In the genomic region with DNA sequence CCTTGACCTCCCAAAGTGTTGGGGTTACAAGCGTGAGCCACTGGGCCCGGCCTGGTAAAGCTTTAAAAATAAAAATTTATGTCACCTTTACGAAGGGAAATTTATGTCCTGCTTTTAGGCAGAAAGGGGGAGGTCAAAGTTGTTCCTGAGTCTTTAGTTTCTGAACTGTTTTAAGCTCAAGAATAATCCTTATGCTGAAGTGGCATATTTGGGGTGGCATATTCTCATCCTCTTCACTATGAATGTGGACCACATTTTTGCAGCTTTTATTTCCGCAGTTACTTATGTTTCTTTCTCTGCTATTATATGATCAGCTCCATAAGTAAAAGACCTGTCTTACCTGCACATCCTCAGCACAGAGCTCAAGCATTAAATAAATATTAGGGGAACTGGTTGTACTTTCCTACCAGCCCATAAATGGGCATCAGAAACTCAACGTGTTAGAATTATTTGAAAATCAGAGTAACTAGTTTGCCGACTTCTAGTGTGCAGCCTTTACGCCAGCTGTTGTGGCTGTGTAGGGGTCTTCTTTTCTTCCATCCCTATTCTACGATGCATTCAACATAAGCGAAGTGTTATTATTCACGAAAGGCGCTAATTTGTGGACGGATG, we compare ENCODE assay signal across 1 cellular context.
TF ChIP-seq lines count a peak whose summit lies in the region.

No MANE protein-coding gene starts in this region.

TF ChIP-seq in IMR-90, 13 proteins besides CTCF, POLR2A, EP300 and RAD21 (continued from another document):
- TF ChIP-seq, protein P1, sequence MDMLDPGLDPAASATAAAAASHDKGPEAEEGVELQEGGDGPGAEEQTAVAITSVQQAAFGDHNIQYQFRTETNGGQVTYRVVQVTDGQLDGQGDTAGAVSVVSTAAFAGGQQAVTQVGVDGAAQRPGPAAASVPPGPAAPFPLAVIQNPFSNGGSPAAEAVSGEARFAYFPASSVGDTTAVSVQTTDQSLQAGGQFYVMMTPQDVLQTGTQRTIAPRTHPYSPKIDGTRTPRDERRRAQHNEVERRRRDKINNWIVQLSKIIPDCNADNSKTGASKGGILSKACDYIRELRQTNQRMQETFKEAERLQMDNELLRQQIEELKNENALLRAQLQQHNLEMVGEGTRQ (IDR thresholded peaks at IDR 0.05; ENCODE audit: low read depth, low read length): no peak
- TF ChIP-seq BHLHE40 (IDR thresholded peaks at IDR 0.05; ENCODE audit: low read depth, low read length) (no peak), FOS (IDR thresholded peaks at IDR 0.05; ENCODE audit: low read depth, low read length) (no peak), SMC3 (IDR thresholded peaks at IDR 0.05; ENCODE audit: low read depth, low read length) (no peak), NFE2L2 (IDR thresholded peaks at IDR 0.05; ENCODE audit: low read depth, low read length) (no peak), MAZ (IDR thresholded peaks at IDR 0.05; ENCODE audit: borderline replicate concordance, low read depth, low read length) (no peak), RFX5 (IDR thresholded peaks at IDR 0.05; ENCODE audit: low read depth, low read length) (no peak), MAFK (IDR thresholded peaks at IDR 0.05; ENCODE audit: low read depth, low read length) (no peak)
- TF ChIP-seq, protein P2, sequence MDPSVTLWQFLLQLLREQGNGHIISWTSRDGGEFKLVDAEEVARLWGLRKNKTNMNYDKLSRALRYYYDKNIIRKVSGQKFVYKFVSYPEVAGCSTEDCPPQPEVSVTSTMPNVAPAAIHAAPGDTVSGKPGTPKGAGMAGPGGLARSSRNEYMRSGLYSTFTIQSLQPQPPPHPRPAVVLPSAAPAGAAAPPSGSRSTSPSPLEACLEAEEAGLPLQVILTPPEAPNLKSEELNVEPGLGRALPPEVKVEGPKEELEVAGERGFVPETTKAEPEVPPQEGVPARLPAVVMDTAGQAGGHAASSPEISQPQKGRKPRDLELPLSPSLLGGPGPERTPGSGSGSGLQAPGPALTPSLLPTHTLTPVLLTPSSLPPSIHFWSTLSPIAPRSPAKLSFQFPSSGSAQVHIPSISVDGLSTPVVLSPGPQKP (IDR thresholded peaks at IDR 0.05; ENCODE audit: borderline replicate concordance, low read depth, low read length): no peak
